9 cellular contexts compared by ENCODE assay signal in genomic region chr9:105413486-105414068, GRCh38. TPM values are rescaled to one million over a fixed set of nuclear protein-coding genes. Genes with fewer than 3 reads are reported as not detected.
DNase-seq lines count a peak whose midpoint lies in the region; ATAC-seq, FAIRE-seq and TF ChIP-seq lines count a peak whose summit lies in the region.
"Had no signal": no experiment of that assay in that cellular context is flagged by ENCODE, and none has a peak within 500 bp of the region (broad histone marks: within the 10 kb centered on the region; RNA-seq: fewer than 3 reads in every experiment).

No MANE protein-coding gene starts in this region.

- no peak overlapping the region for H3K27ac Mint-ChIP-seq in GM23338

- H3K4me2 ChIP-seq in A549 (no peak overlapping the region), GM23338 (peak overlapping the region; percentile 42; the same call in 1 of the 2 replicates), SK-N-SH (no peak overlapping the region), hepatocyte (no peak overlapping the region)

- H4K20me1 ChIP-seq in GM23338 (replicated peaks; ENCODE audit: insufficient read depth) (no peaks in the 10 kb centered on the region), SK-N-SH (ENCODE audit: insufficient read depth) (no peaks in the 10 kb centered on the region), hepatocyte (ENCODE audit: insufficient read depth, poor library complexity, severe bottlenecking) (no peaks in the 10 kb centered on the region)

- intact Hi-C loops in ovary (cut with DNase I) = loop anchor here in 2 of 4 donors (10.0 kb wide), 2 partner anchors 259 to 489 kb away; partner anchors contain the start of gene ABCA1 (in 1 of the 2)

- peaks cover 10% of the 10 kb centered on the region; the same call in 2 of the 3 replicates for H3K36me3 Mint-ChIP-seq in GM23338 (ENCODE audit: low read depth)

- H3K4me1 ChIP-seq in A549 = peaks cover 10% of the 10 kb centered on the region; the same call in 1 of the 3 replicates
- no peaks in the 10 kb centered on the region; the same call in 1 of the 2 replicates for H3K4me1 ChIP-seq in GM23338 (ENCODE audit: insufficient read depth)
- peaks cover 0 to 2% of the 10 kb centered on the region in 2 experiments; a peak in 1 of 4 replicates for H3K4me1 ChIP-seq in SK-N-SH (ENCODE audit: control insufficient read depth in 1 of 2, insufficient read depth in 2 of 2, low read depth in 1 of 2, low read length in 1 of 2)
- peaks cover 10% of the 10 kb centered on the region for H3K4me1 ChIP-seq in hepatocyte (ENCODE audit: insufficient read depth)
- peaks cover 2% of the 10 kb centered on the region for H3K4me1 ChIP-seq in ovary (ENCODE audit: insufficient read depth)

- no peak overlapping the region for H3K4me3 Mint-ChIP-seq in GM23338

- no peaks in the 10 kb centered on the region for H3K79me2 ChIP-seq in GM23338 (replicated peaks; ENCODE audit: insufficient read depth)
- no peaks in the 10 kb centered on the region for H3K79me2 ChIP-seq in SK-N-SH (ENCODE audit: insufficient read depth)
- H3K79me2 ChIP-seq in hepatocyte = no peaks in the 10 kb centered on the region

- CTCF ChIA-PET in A549 (lab: Yijun Ruan, JAX) = interaction anchor here (0.5 to 12.2 kb wide), 16 partner anchors 9 to 653 kb away, joined by 3 to 185 read pairs (median 4); partner anchors contain the start of genes ABCA1 and SLC44A1
- CTCF ChIA-PET in SK-N-SH (lab: Yijun Ruan, JAX) = interaction anchor here (0.6 to 3.9 kb wide), 16 partner anchors 8 to 635 kb away, joined by 3 to 53 read pairs (median 8); partner anchors contain the start of gene SLC44A1

- FAIRE-seq in A549 (lab: Jason Lieb, UNC) = no peak

- H3K9me3 Mint-ChIP-seq in GM23338 = peaks cover 11% of the 10 kb centered on the region; the same call in 2 of the 3 replicates

- TF ChIP-seq CTCF in A549 (IDR thresholded peaks at IDR 0.05) (peak; percentile 41), GM23338 (conservative IDR thresholded peaks at IDR 0.05; ENCODE audit: low read depth in 2 of 2) (peak; percentile 48 to 67), SK-N-SH (IDR thresholded peaks at IDR 0.05) (peak; percentile 51), hepatocyte (IDR thresholded peaks at IDR 0.05; ENCODE audit: poor library complexity) (peak; percentile 38), ovary (IDR thresholded peaks at IDR 0.05) (no peak)

- H2AFZ ChIP-seq in GM23338 (no peak overlapping the region), SK-N-SH (ENCODE audit: low read depth) (no peak overlapping the region), hepatocyte (no peak overlapping the region)

- TF ChIP-seq POLR2A in A549 (IDR thresholded peaks at IDR 0.05; ENCODE audit: low read length) (no peak), ovary (IDR thresholded peaks at IDR 0.05) (no peak)

- H3K9me2 ChIP-seq in GM23338 (ENCODE audit: insufficient read depth) (no peaks in the 10 kb centered on the region), SK-N-SH (no peaks in the 10 kb centered on the region), hepatocyte (replicated peaks; ENCODE audit: insufficient read depth) (no peaks in the 10 kb centered on the region)

- peak; percentile 29 to 58 for DNase-seq in A549 (ENCODE audit: low read depth in 1 of 2, low spot score in 1 of 2)
- DNase-seq in GM23338 (ENCODE audit: low spot score) = peak; percentile 44
- DNase-seq in SK-N-SH = peak; percentile 31
- peak; percentile 45 for DNase-seq in hepatocyte (ENCODE audit: low spot score)
- no peak for DNase-seq in ovary

- H3K36me3 ChIP-seq in GM23338 (ENCODE audit: insufficient read depth) (no peaks in the 10 kb centered on the region), SK-N-SH (replicated peaks in 1 of 2; ENCODE audit: control insufficient read depth in 1 of 2, insufficient read depth in 2 of 2, low read length in 1 of 2) (no peaks in the 10 kb centered on the region), hepatocyte (replicated peaks; ENCODE audit: insufficient read depth, low read depth) (no peaks in the 10 kb centered on the region), ovary (no peaks in the 10 kb centered on the region)
- H3K36me3 ChIP-seq: thoracic aorta had no signal

- no peak overlapping the region for H3K9ac ChIP-seq in SK-N-SH

- no peak for TF ChIP-seq EP300 in A549 (IDR thresholded peaks at IDR 0.05)
- no peak for TF ChIP-seq EP300 in SK-N-SH (IDR thresholded peaks at IDR 0.05; ENCODE audit: borderline replicate concordance in 1 of 2, low read depth in 1 of 2, low read length in 1 of 2)
- TF ChIP-seq EP300 in ovary (IDR thresholded peaks at IDR 0.05) = no peak

- POLR2A ChIA-PET in A549 (lab: Yijun Ruan, JAX) = no interaction called here
- POLR2A ChIA-PET in SK-N-SH (lab: Yijun Ruan, JAX) = no interaction called here

- no peaks in the 10 kb centered on the region for H3K27me3 Mint-ChIP-seq in GM23338 (ENCODE audit: insufficient read depth, low read depth, poor library complexity)

- H3F3A ChIP-seq in GM23338 (replicated peaks; ENCODE audit: low read depth) = no peaks in the 10 kb centered on the region
- no peaks in the 10 kb centered on the region for H3F3A ChIP-seq in SK-N-SH (replicated peaks; ENCODE audit: insufficient read depth)

- peaks cover 19% of the 10 kb centered on the region; the same call in 2 of the 3 replicates for H3K4me1 Mint-ChIP-seq in GM23338

- peak overlapping the region in 1 of 2 experiments; percentile 15; a peak in 2 of 6 replicates for H3K27ac ChIP-seq in A549
- no peak overlapping the region for H3K27ac ChIP-seq in GM23338 (ENCODE audit: low read depth)
- H3K27ac ChIP-seq in SK-N-SH (ENCODE audit: low read depth in 2 of 2, low read length in 1 of 2) = no peak overlapping the region
- no peak overlapping the region for H3K27ac ChIP-seq in hepatocyte
- H3K27ac ChIP-seq in ovary = no peak overlapping the region
- H3K27ac ChIP-seq: thoracic aorta had no signal

- peaks cover 7% of the 10 kb centered on the region; the same call in 1 of the 2 replicates for H3K27me3 ChIP-seq in GM23338 (ENCODE audit: insufficient read depth)
- H3K27me3 ChIP-seq in SK-N-SH (ENCODE audit: insufficient read depth) = no peaks in the 10 kb centered on the region
- no peaks in the 10 kb centered on the region for H3K27me3 ChIP-seq in hepatocyte
- H3K27me3 ChIP-seq in ovary = no peaks in the 10 kb centered on the region

- ATAC-seq in A549 (peak; percentile 74 to 88; a peak in 5 of 6 replicates), GM23338 (peak; percentile 69), GM21786 (IDR thresholded peaks at IDR 0.05; ENCODE audit: unreplicated experiment) (no peak), HG03097 (IDR thresholded peaks at IDR 0.05; ENCODE audit: low FRiP score, unreplicated experiment) (no peak), HG03432 (IDR thresholded peaks at IDR 0.05; ENCODE audit: unreplicated experiment) (no peak)

- TF ChIP-seq RAD21 in A549 (conservative IDR thresholded peaks at IDR 0.05 in 1 of 2, IDR thresholded peaks at IDR 0.05 in 1 of 2) (peak; percentile 61 to 65), SK-N-SH (IDR thresholded peaks at IDR 0.05; ENCODE audit: low read length) (peak; percentile 63)

- H3K9me3 ChIP-seq in A549 = no peaks in the 10 kb centered on the region
- H3K9me3 ChIP-seq in SK-N-SH = no peaks in the 10 kb centered on the region
- peaks cover 5% of the 10 kb centered on the region for H3K9me3 ChIP-seq in hepatocyte (ENCODE audit: low read depth)
- H3K9me3 ChIP-seq in ovary = no peaks in the 10 kb centered on the region
- H3K9me3 ChIP-seq: thoracic aorta had no signal

- WGBS in A549 (ENCODE audit: missing lambda C conversion rate) = 46% methylated on average over 3 of the region's 3 CpGs
- 73% methylated on average over 3 of the region's 3 CpGs for WGBS in SK-N-SH (ENCODE audit: low lambda C conversion rate)
- WGBS in hepatocyte (ENCODE audit: low lambda C conversion rate, missing lambda C conversion rate) = 37% methylated on average over 3 of the region's 3 CpGs
- 14 to 27% (median 16%) methylated on average over 3 of the region's 3 CpGs for WGBS in ovary, 3 donors

- no peak overlapping the region for H3K4me3 ChIP-seq in A549
- H3K4me3 ChIP-seq in GM23338 = no peak overlapping the region
- H3K4me3 ChIP-seq in SK-N-SH (ENCODE audit: low read depth in 2 of 2, low read length in 1 of 2) = no peak overlapping the region
- H3K4me3 ChIP-seq in hepatocyte = no peak overlapping the region
- H3K4me3 ChIP-seq in ovary = no peak overlapping the region
- H3K4me3 ChIP-seq: thoracic aorta had no signal

TF ChIP-seq in GM23338, 12 proteins besides CTCF, POLR2A, EP300 and RAD21 (continues in another document):
- TF ChIP-seq POLR2AphosphoS5 (IDR thresholded peaks at IDR 0.05; ENCODE audit: low read depth) = no peak

TF ChIP-seq in SK-N-SH, 30 proteins besides CTCF, POLR2A, EP300 and RAD21 (continues in another document):
- TF ChIP-seq PBX3 (IDR thresholded peaks at IDR 0.05) = no peak
- TF ChIP-seq SMC3 (IDR thresholded peaks at IDR 0.05; ENCODE audit: low read depth, low read length) = peak; percentile 55; the same call in 1 of the 2 replicates
- TF ChIP-seq RFX5 (IDR thresholded peaks at IDR 0.05; ENCODE audit: low read length) = no peak
- TF ChIP-seq JUND (IDR thresholded peaks at IDR 0.05) = no peak

RNA-seq across cellular contexts. Expression of gene FSD1L, which starts 34.3 kb away (rescaled TPM):
- 5.8 and 8.5 TPM in 2 replicates for polyA plus RNA-seq in A549 (2011; rRNA removed)
- 0.82 and 0.85 TPM in 2 replicates for polyA plus RNA-seq in A549 (2012; cell fraction: cytosol; rRNA removed)
- polyA plus RNA-seq in A549 (2012; cell fraction: nucleus; rRNA removed) = 1.4 and 2.8 TPM in 2 replicates
- polyA plus RNA-seq in A549 (2017; fragmentation: RNase III; extraction: RNeasy Plus Mini Kit Qiagen cat#74134 plus additional on column Dnase treatment) = 3.2 to 3.3 TPM (median 3.2 TPM) in 3 replicates
- polyA minus RNA-seq in A549 (2011; rRNA and poly(A)+ RNA removed) = 3.9 and 4.9 TPM in 2 replicates
- total RNA-seq in GM23338 (2014; rRNA removed; shearing (Covaris generic)) = 7.1 and 10.9 TPM in 2 replicates
- 4.0 and 5.2 TPM in 2 replicates for polyA plus RNA-seq in GM23338 (2016; fragmentation: Nextera tagmentation; extraction: Ambion mirVana)
- 0.76 and 1.0 TPM in 2 replicates for polyA plus RNA-seq in SK-N-SH (2012; rRNA removed)
- polyA plus RNA-seq in SK-N-SH (2012; cell fraction: cytosol; rRNA removed) = 0.83 and 1.3 TPM in 2 replicates
- polyA plus RNA-seq in SK-N-SH (2012; cell fraction: nucleus; rRNA removed) = 1.6 and 4.3 TPM in 2 replicates
- total RNA-seq in hepatocyte = 7.3 and 9.3 TPM in 2 replicates
- polyA plus RNA-seq in hepatocyte = 1.1 and 2.5 TPM in 2 replicates
- total RNA-seq in ovary = 1 to 10 TPM; 2.6 to 7.6 (median 4.7) TPM
- polyA plus RNA-seq in ovary = 1 to 10 TPM; 1.4 to 1.8 TPM

Comparison
In these comparisons a context has a peak if more than half of its experiments do, and no peak if none do; other contexts are left out.
1. ATAC-seq: peak in A549 (2 of 2) and GM23338 (single experiment); none in GM21786 (single experiment), HG03097 (single experiment) and HG03432 (single experiment).
2. DNase-seq: peak in A549 (2 of 2), GM23338 (single experiment), SK-N-SH (single experiment) and hepatocyte (single experiment); none in ovary (0 of 5).
3. CTCF ChIP-seq: peak in A549 (single experiment), GM23338 (2 of 2), SK-N-SH (single experiment) and hepatocyte (single experiment); none in ovary (0 of 3).
4. Of the 12 proteins assayed by ChIP-seq in both A549 and SK-N-SH: peak only in A549: none; only in SK-N-SH: none; in both: CTCF, RAD21 and SMC3; in neither: 9.